In the genomic region with DNA sequence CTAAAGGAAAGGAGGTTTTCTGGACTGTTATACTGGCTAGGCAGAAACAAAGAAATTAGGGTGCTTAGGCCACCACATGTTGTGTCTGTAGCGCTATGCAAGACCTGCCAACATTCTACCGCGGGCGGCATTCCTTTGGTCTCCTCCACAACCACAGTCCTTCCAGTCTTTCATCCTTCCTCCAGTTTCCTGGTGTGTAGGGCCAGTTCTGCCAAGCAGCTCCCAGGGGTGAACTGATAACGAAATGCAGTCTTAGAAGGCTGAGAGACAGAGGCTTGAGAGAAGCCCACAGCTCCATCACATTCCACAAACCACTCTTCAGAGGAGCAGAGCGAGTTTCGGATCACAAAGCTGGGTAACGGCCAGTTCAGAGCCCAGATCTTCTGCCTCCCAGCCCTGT, we compare ENCODE assay signal across 9 cellular contexts. TPM values are rescaled to one million over a fixed set of nuclear protein-coding genes. Genes with fewer than 3 reads are reported as not detected.
DNase-seq lines count a peak whose midpoint lies in the region; TF ChIP-seq lines count a peak whose summit lies in the region.
"Had no signal": no experiment of that assay in that cellular context is flagged by ENCODE, and none has a peak within 500 bp of the region (broad histone marks: within the 10 kb centered on the region; RNA-seq: fewer than 3 reads in every experiment).

No MANE protein-coding gene starts in this region.

- H3K79me2 ChIP-seq in SU-DHL-6 (ENCODE audit: insufficient read depth, low read length) = no peaks in the 10 kb centered on the region

- H4K20me1 ChIP-seq in SU-DHL-6 (ENCODE audit: low read depth, low read length) = no peaks in the 10 kb centered on the region

- TF ChIP-seq CTCF in SU-DHL-6 (IDR thresholded peaks at IDR 0.05; ENCODE audit: insufficient read depth, low read length, poor library complexity, severe bottlenecking) = no peak
- TF ChIP-seq CTCF in fibroblast of villous mesenchyme (IDR thresholded peaks at IDR 0.05; ENCODE audit: insufficient read depth, low read depth, low read length) = no peak

- peak; percentile 38 for DNase-seq in DMS53 (lab: John Stamatoyannopoulos, UW)
- DNase-seq in DMS53 treated with DMSO at 0.1 percent for 48 hours (lab: John Stamatoyannopoulos, UW; ENCODE audit: unreplicated experiment) = no peak
- DNase-seq in fibroblast of villous mesenchyme (ENCODE audit: low read depth) = peak; percentile 69
- no peak for DNase-seq in effector memory CD4-positive, alpha-beta T cell
- DNase-seq in dedifferentiated amniotic fluid mesenchymal stem cell (ENCODE audit: extremely low spot score) = no peak
- DNase-seq in central memory CD4-positive, alpha-beta T cell = no peak

- 0 out of 2 replicates have a peak, but pooled peaks cover 5% of the 10 kb centered on the region for H3K27me3 ChIP-seq in SU-DHL-6 (ENCODE audit: low read length)
- H3K27me3 ChIP-seq in skeletal muscle tissue (ENCODE audit: control insufficient read depth in 3 of 3, insufficient read depth in 3 of 3, low read length in 3 of 3) = peaks cover 6 to 7% (median 7%) of the 10 kb centered on the region in 3 donors
- no peaks in the 10 kb centered on the region for H3K27me3 ChIP-seq in effector memory CD4-positive, alpha-beta T cell (replicated peaks; ENCODE audit: control insufficient read depth, insufficient read depth, low read length, poor library complexity, severe bottlenecking)

- H3K9me3 ChIP-seq in SU-DHL-6 (ENCODE audit: insufficient read depth, low read length) = no peaks in the 10 kb centered on the region; the same call in 1 of the 2 replicates
- H3K9me3 ChIP-seq in skeletal muscle tissue (ENCODE audit: control insufficient read depth in 3 of 3, low read length in 3 of 3) = no peaks in the 10 kb centered on the region
- H3K9me3 ChIP-seq in effector memory CD4-positive, alpha-beta T cell (ENCODE audit: control insufficient read depth, low read length) = no peaks in the 10 kb centered on the region

- no peaks in the 10 kb centered on the region for H3K9me2 ChIP-seq in SU-DHL-6 (replicated peaks; ENCODE audit: insufficient read depth, low read length)

- H3K27ac ChIP-seq in SU-DHL-6 (ENCODE audit: low read depth, low read length) (peak overlapping the region; percentile 30; the same call in 1 of the 2 replicates), skeletal muscle tissue (ENCODE audit: low read depth, low read length) (no peak overlapping the region)
- H3K27ac ChIP-seq in effector memory CD4-positive, alpha-beta T cell (ENCODE audit: insufficient read depth, low read length, poor library complexity, severe bottlenecking) = no peak overlapping the region
- H3K27ac ChIP-seq: 22Rv1 had no signal

- H3K36me3 ChIP-seq in SU-DHL-6 (ENCODE audit: low read length) = 0 out of 2 replicates have a peak, but pooled peaks cover 7% of the 10 kb centered on the region
- no peaks in the 10 kb centered on the region for H3K36me3 ChIP-seq in skeletal muscle tissue (ENCODE audit: control insufficient read depth in 3 of 3, insufficient read depth in 3 of 3, low read length in 3 of 3)
- no peaks in the 10 kb centered on the region for H3K36me3 ChIP-seq in effector memory CD4-positive, alpha-beta T cell (ENCODE audit: control insufficient read depth, insufficient read depth, low read length)

- H3K9ac ChIP-seq in SU-DHL-6 (ENCODE audit: low read length) (peak overlapping the region; percentile 44), skeletal muscle tissue (ENCODE audit: low read depth in 1 of 3, low read length in 3 of 3) (peak overlapping the region in 1 of 3 donors; percentile 70)

- peak overlapping the region; percentile 64 for H3K4me2 ChIP-seq in SU-DHL-6 (ENCODE audit: low read depth, low read length, poor library complexity, severe bottlenecking)

- H3K4me1 ChIP-seq in skeletal muscle tissue (ENCODE audit: control insufficient read depth in 3 of 3, insufficient read depth in 3 of 3, low read length in 3 of 3) = peaks cover 4 to 16% (median 5%) of the 10 kb centered on the region in 3 donors
- peaks cover 7% of the 10 kb centered on the region for H3K4me1 ChIP-seq in effector memory CD4-positive, alpha-beta T cell (ENCODE audit: control insufficient read depth, insufficient read depth, low read length, poor library complexity, severe bottlenecking)

- no peaks in the 10 kb centered on the region for H3F3A ChIP-seq in SU-DHL-6 (ENCODE audit: insufficient read depth)

- peak overlapping the region; percentile 65 for H2AFZ ChIP-seq in SU-DHL-6 (ENCODE audit: low read depth, low read length, severe bottlenecking)

- H3K4me3 ChIP-seq in SU-DHL-6 (ENCODE audit: insufficient read depth, low read length, poor library complexity, severe bottlenecking) (peak overlapping the region; percentile 40), fibroblast of villous mesenchyme (ENCODE audit: low read depth, low read length) (peak overlapping the region; percentile 69), skeletal muscle tissue (ENCODE audit: low read length in 3 of 3) (peak overlapping the region in 2 of 3 donors; percentile 64 to 77)
- no peak overlapping the region for H3K4me3 ChIP-seq in effector memory CD4-positive, alpha-beta T cell (ENCODE audit: insufficient read depth, low read depth, low read length, poor library complexity, severe bottlenecking)

RNA-seq across cellular contexts. Expression of gene CXXC1, which starts 19.5 kb away (rescaled TPM):
- 30.2 and 31.2 TPM in 2 replicates for total RNA-seq in fibroblast of villous mesenchyme
- 13.6 TPM for total RNA-seq in skeletal muscle tissue

RNA-seq across cellular contexts. Expression of gene MBD1, which starts 25.6 kb away (rescaled TPM):
- 69.5 and 70.9 TPM in 2 replicates for total RNA-seq in fibroblast of villous mesenchyme
- 29.2 TPM for total RNA-seq in skeletal muscle tissue

RNA-seq across cellular contexts. Expression of gene CFAP53, which starts 40.6 kb away (rescaled TPM):
- total RNA-seq in fibroblast of villous mesenchyme (under 0.01 and 0.32 TPM in 2 replicates), skeletal muscle tissue (not detected)

Comparison
In these comparisons a context has a peak if more than half of its experiments do, and no peak if none do; other contexts are left out.
1. DNase-seq: peak in DMS53 (single experiment) and fibroblast of villous mesenchyme (single experiment); none in DMS53 treated with DMSO at 0.1 percent for 48 hours (single experiment), effector memory CD4-positive, alpha-beta T cell (0 of 3), dedifferentiated amniotic fluid mesenchymal stem cell (single experiment) and central memory CD4-positive, alpha-beta T cell (single experiment).